Comparison of ENCODE assay signal across 21 cellular contexts in genomic region chr14:72318648-72319047, GRCh38.
DNase-seq lines count a peak whose midpoint lies in the region; ATAC-seq and TF ChIP-seq lines count a peak whose summit lies in the region.
"Had no signal": no experiment of that assay in that cellular context is flagged by ENCODE, and none has a peak within 500 bp of the region (broad histone marks: within the 10 kb centered on the region; RNA-seq: fewer than 3 reads in every experiment).

No MANE protein-coding gene starts in this region.

- peak; percentile 8 for DNase-seq in DND-41
- DNase-seq in activated CD4-positive, alpha-beta memory T cell treated with anti-CD3 and anti-CD28 coated beads for 36 hours, result peak; percentile 11
- DNase-seq in NCI-H2081 treated with DMSO at 0.1 percent for 48 hours (lab: John Stamatoyannopoulos, UW), result no peak
- DNase-seq in sciatic nerve (ENCODE audit: low spot score), result no peak
- DNase-seq: activated CD8-positive, alpha-beta memory T cell treated with anti-CD3 and anti-CD28 coated beads, Interleukin-2, amount 50 U/mL, for 4 hours; cortex of kidney; DMS153; left ventricle myocardium superior; NCI-H187; NCI-H510A; ovary; stimulated activated CD4-positive, alpha-beta T cell treated with anti-CD3 and anti-CD28 coated beads, Interleukin-4, amount 100 ng/mL, for 24 hours; stimulated activated CD8-positive, alpha-beta memory T cell treated with anti-CD3 and anti-CD28 coated beads, Interleukin-4, amount 100 ng/mL, for 48 hours had no signal

- H3K27me3 ChIP-seq in ACC112 (ENCODE audit: insufficient read depth, low read length) (no peaks in the 10 kb centered on the region), DND-41 (ENCODE audit: insufficient read depth, low read length, poor library complexity) (peaks cover 4% of the 10 kb centered on the region), KMS-11 (ENCODE audit: insufficient read depth, low read depth) (no peaks in the 10 kb centered on the region)
- H3K27me3 ChIP-seq: ovary, tibial nerve had no signal

- H3K4me1 ChIP-seq in ACC112 (ENCODE audit: control insufficient read depth, insufficient read depth, low read length, unreplicated experiment) (no peaks in the 10 kb centered on the region), DND-41 (ENCODE audit: insufficient read depth, low read length) (no peaks in the 10 kb centered on the region), KMS-11 (ENCODE audit: low read depth, poor library complexity, severe bottlenecking) (peaks cover 13% of the 10 kb centered on the region)
- H3K4me1 ChIP-seq: tibial nerve had no signal

- no peaks in the 10 kb centered on the region for H4K20me1 ChIP-seq in DND-41 (ENCODE audit: insufficient read depth, low read length)
- H4K20me1 ChIP-seq in KMS-11 (ENCODE audit: insufficient read depth), result no peaks in the 10 kb centered on the region

- intact Hi-C loops in activated CD4-positive, alpha-beta memory T cell treated with anti-CD3 and anti-CD28 coated beads for 36 hours (cut with micrococcal nuclease), result no loop called here
- intact Hi-C loops in sciatic nerve (cut with DNase I), result no loop called here

- CTCF ChIA-PET in activated CD4-positive, alpha-beta memory T cell treated with anti-CD3 and anti-CD28 coated beads for 36 hours (lab: Charles Lee), result no interaction called here

- no peak for TF ChIP-seq CTCF in DND-41 (IDR thresholded peaks at IDR 0.05; ENCODE audit: borderline replicate concordance, extremely low read depth, low read length, poor library complexity, severe bottlenecking)
- no peak for TF ChIP-seq CTCF in KMS-11 (conservative IDR thresholded peaks at IDR 0.05; ENCODE audit: low read depth, low read length)

- ATAC-seq in DND-41 (ENCODE audit: insufficient read depth, low read depth) (peak; percentile 63; the same call in 2 of the 3 replicates), HG03520 (IDR thresholded peaks at IDR 0.05; ENCODE audit: unreplicated experiment) (no peak), sciatic nerve (no peak)
- ATAC-seq: left ventricle myocardium superior had no signal

- no peak overlapping the region for H3K4me3 Mint-ChIP-seq in activated CD4-positive, alpha-beta memory T cell treated with anti-CD3 and anti-CD28 coated beads for 36 hours
- H3K4me3 Mint-ChIP-seq: activated naive CD4-positive, alpha-beta T cell treated with anti-CD3 and anti-CD28 coated beads, Interleukin-2, amount 50 U/mL, for 24 hours; brain had no signal

- POLR2A ChIA-PET in activated CD4-positive, alpha-beta memory T cell treated with anti-CD3 and anti-CD28 coated beads for 36 hours (lab: Charles Lee), result no interaction called here

- H3K9me3 Mint-ChIP-seq in activated CD4-positive, alpha-beta memory T cell treated with anti-CD3 and anti-CD28 coated beads for 36 hours, result no peaks in the 10 kb centered on the region
- H3K9me3 Mint-ChIP-seq: activated naive CD4-positive, alpha-beta T cell treated with anti-CD3 and anti-CD28 coated beads, Interleukin-2, amount 50 U/mL, for 24 hours had no signal

- H3K27ac ChIP-seq in ACC112 (ENCODE audit: low read depth, low read length) (no peak overlapping the region), DND-41 (ENCODE audit: low read length) (no peak overlapping the region), KMS-11 (peak overlapping the region; percentile 37; the same call in 1 of the 2 replicates)
- H3K27ac ChIP-seq: C4-2B, ovary, tibial nerve, VCaP had no signal

- H2AFZ ChIP-seq in ACC112 (ENCODE audit: low read length, unreplicated experiment), result peak overlapping the region; percentile 14
- H2AFZ ChIP-seq in DND-41 (ENCODE audit: low read depth, low read length), result no peak overlapping the region
- H2AFZ ChIP-seq in KMS-11 (ENCODE audit: low read depth), result peak overlapping the region; percentile 60

- no peaks in the 10 kb centered on the region for H3K9me3 ChIP-seq in DND-41 (ENCODE audit: insufficient read depth, low read length, severe bottlenecking)
- H3K9me3 ChIP-seq: tibial nerve had no signal

- no peak overlapping the region for H3K27ac Mint-ChIP-seq in activated CD4-positive, alpha-beta memory T cell treated with anti-CD3 and anti-CD28 coated beads for 36 hours
- H3K27ac Mint-ChIP-seq: activated naive CD4-positive, alpha-beta T cell treated with anti-CD3 and anti-CD28 coated beads, Interleukin-2, amount 50 U/mL, for 24 hours; brain had no signal

- H3K36me3 Mint-ChIP-seq in activated CD4-positive, alpha-beta memory T cell treated with anti-CD3 and anti-CD28 coated beads for 36 hours, result no peaks in the 10 kb centered on the region
- H3K36me3 Mint-ChIP-seq: activated naive CD4-positive, alpha-beta T cell treated with anti-CD3 and anti-CD28 coated beads, Interleukin-2, amount 50 U/mL, for 24 hours; brain had no signal

- H3K36me3 ChIP-seq in ACC112 (ENCODE audit: insufficient read depth, low read length) (no peaks in the 10 kb centered on the region), DND-41 (ENCODE audit: insufficient read depth, low read length) (no peaks in the 10 kb centered on the region), KMS-11 (ENCODE audit: insufficient read depth) (no peaks in the 10 kb centered on the region)
- H3K36me3 ChIP-seq: ovary, tibial nerve had no signal

- H3K9ac ChIP-seq in DND-41 (ENCODE audit: low read depth, low read length) (no peak overlapping the region), KMS-11 (peak overlapping the region; percentile 23; the same call in 1 of the 2 replicates)

- H3K4me2 ChIP-seq in DND-41 (ENCODE audit: insufficient read depth, low read length), result no peak overlapping the region
- peak overlapping the region; percentile 22 for H3K4me2 ChIP-seq in KMS-11

- H3K27me3 Mint-ChIP-seq in activated CD4-positive, alpha-beta memory T cell treated with anti-CD3 and anti-CD28 coated beads for 36 hours, result peaks cover 15% of the 10 kb centered on the region
- H3K27me3 Mint-ChIP-seq: brain had no signal

- H3K4me3 ChIP-seq in ACC112 (ENCODE audit: low read depth, low read length) (peak overlapping the region; percentile 33; the same call in 1 of the 2 replicates), DND-41 (ENCODE audit: low read depth in 1 of 2, low read length in 2 of 2) (no peak overlapping the region), KMS-11 (IDR thresholded peaks at IDR 0.05; ENCODE audit: insufficient read depth, low read depth, low read length) (no peak overlapping the region)
- H3K4me3 ChIP-seq: ovary, tibial nerve had no signal

- no peaks in the 10 kb centered on the region for H3K4me1 Mint-ChIP-seq in activated CD4-positive, alpha-beta memory T cell treated with anti-CD3 and anti-CD28 coated beads for 36 hours (ENCODE audit: low read depth)
- H3K4me1 Mint-ChIP-seq: activated naive CD4-positive, alpha-beta T cell treated with anti-CD3 and anti-CD28 coated beads, Interleukin-2, amount 50 U/mL, for 24 hours had no signal

- H3K79me2 ChIP-seq in ACC112 (ENCODE audit: control insufficient read depth, insufficient read depth, low read length, unreplicated experiment) (no peaks in the 10 kb centered on the region), DND-41 (ENCODE audit: insufficient read depth, low read length) (no peaks in the 10 kb centered on the region), KMS-11 (ENCODE audit: insufficient read depth, low read depth) (no peaks in the 10 kb centered on the region)

Comparison
In these comparisons a context has a peak if more than half of its experiments do, and no peak if none do; other contexts are left out.
1. DNase-seq: peak in DND-41 (single experiment) and activated CD4-positive, alpha-beta memory T cell treated with anti-CD3 and anti-CD28 coated beads for 36 hours (single experiment); none in NCI-H2081 treated with DMSO at 0.1 percent for 48 hours (single experiment) and sciatic nerve (single experiment).